In genomic region chr1:248810000-248810726, GRCh38 we compare ENCODE assay signal across 20 cellular contexts. TPM values are rescaled to one million over a fixed set of nuclear protein-coding genes. Genes with fewer than 3 reads are reported as not detected.
A peak's percentile ranks its signal among the peaks of the same experiment; 100 is the strongest.
DNase-seq lines count a peak whose midpoint lies in the region; ATAC-seq and TF ChIP-seq lines count a peak whose summit lies in the region.
"Had no signal": no experiment of that assay in that cellular context is flagged by ENCODE, and none has a peak within 500 bp of the region (broad histone marks: within the 10 kb centered on the region; RNA-seq: fewer than 3 reads in every experiment).

No MANE protein-coding gene starts in this region.

- no peak overlapping the region for H3K4me2 ChIP-seq in H9 (ENCODE audit: insufficient read depth, insufficient read length, low read length)

- H2AFZ ChIP-seq in H9 (ENCODE audit: low read length), result no peak overlapping the region

- H2BK20ac ChIP-seq in H9 (ENCODE audit: low read depth, low read length, poor library complexity, severe bottlenecking), result no peak overlapping the region

- H3K4me3 Mint-ChIP-seq in H9, result no peak overlapping the region; a peak in 1 of 5 replicates
- no peak overlapping the region for H3K4me3 Mint-ChIP-seq in central memory CD8-positive, alpha-beta T cell
- H3K4me3 Mint-ChIP-seq: neural crest cell had no signal

- peaks cover 3 to 7% of the 10 kb centered on the region in 2 experiments for H3K9me3 Mint-ChIP-seq in H9
- no peaks in the 10 kb centered on the region for H3K9me3 Mint-ChIP-seq in central memory CD8-positive, alpha-beta T cell
- H3K9me3 Mint-ChIP-seq: activated T-helper 2 cell treated with anti-CD3 and anti-CD28 coated beads, Interferon-gamma antibody, Interleukin-2, Interleukin-4, amounts not matched to agents 10 μg/mL and 5 μg/mL and 100 μg/mL, durations not matched to agents 14 hours and 24 hours and 36 hours; neural crest cell had no signal

- H3K27me3 Mint-ChIP-seq in H9 (ENCODE audit: low read depth), result peaks cover under 1% of the 10 kb centered on the region; the same call in 1 of the 2 replicates
- H3K27me3 Mint-ChIP-seq in central memory CD8-positive, alpha-beta T cell, result no peaks in the 10 kb centered on the region
- H3K27me3 Mint-ChIP-seq: progenitor cell of endocrine pancreas had no signal

- no peaks in the 10 kb centered on the region for H4K20me1 ChIP-seq in H9 (ENCODE audit: control insufficient read depth, insufficient read depth, insufficient read length)

- no peak overlapping the region for H2BK15ac ChIP-seq in H9 (ENCODE audit: low read depth, low read length)

- no peaks in the 10 kb centered on the region for H3K79me1 ChIP-seq in H9 (ENCODE audit: insufficient read depth, low read depth, low read length, poor library complexity, severe bottlenecking)

- no peaks in the 10 kb centered on the region for H3K79me2 ChIP-seq in H9 (ENCODE audit: insufficient read depth, low read length)

- H3K4ac ChIP-seq in H9 (ENCODE audit: low read depth, low read length), result no peak overlapping the region

- H4K91ac ChIP-seq in H9 (ENCODE audit: insufficient read length, low read depth, low read length), result no peak overlapping the region

- WGBS in right cardiac atrium, result 82% methylated on average over 10 of the region's 10 CpGs
- no CpG with 5 or more reads among the region's 10 CpGs for WGBS in H9 (ENCODE audit: extremely low coverage, insufficient read length, low lambda C conversion rate)
- 71 to 80% (median 78%) methylated on average over 10 of the region's 10 CpGs for WGBS in spleen, 5 donors

- H3K56ac ChIP-seq in H9 (ENCODE audit: insufficient read length, low read depth, low read length), result no peak overlapping the region

- ATAC-seq in Right ventricle myocardium inferior, result peak; percentile 13
- ATAC-seq in right cardiac atrium, result no peak
- no peak for ATAC-seq in central memory CD8-positive, alpha-beta T cell (replicated peaks; ENCODE audit: extremely low read depth, poor library complexity, severe bottlenecking)
- ATAC-seq in GM18870 (IDR thresholded peaks at IDR 0.05; ENCODE audit: unreplicated experiment), result no peak
- ATAC-seq in foreskin keratinocyte, result no peak
- ATAC-seq: HCT116, left lobe of liver had no signal

- H2BK120ac ChIP-seq in H9 (ENCODE audit: low read depth, low read length, poor library complexity, severe bottlenecking), result no peak overlapping the region

- no peak for TF ChIP-seq POLR2A in spleen (IDR thresholded peaks at IDR 0.05)

- intact Hi-C loops in Right ventricle myocardium inferior (cut with DNase I) (loop anchor here (2.0 to 5.0 kb wide), 2 partner anchors 108 to 185 kb away; partner anchors contain the start of gene OR14I1), right cardiac atrium (cut with DNase I) (loop anchor here in 2 of 4 donors (5.0 kb wide), 1 partner anchor 188 kb away; no protein-coding TSS in a partner anchor), spleen (cut with DNase I; ENCODE audit: low total_unique reads) (no loop called here)

- no peak overlapping the region for H3K4me3 ChIP-seq in right cardiac atrium (ENCODE audit: low read length)
- no peak overlapping the region for H3K4me3 ChIP-seq in spleen
- H3K4me3 ChIP-seq: cardiac muscle cell, heart left ventricle, thyroid gland had no signal

- no peak overlapping the region for H3K18ac ChIP-seq in H9 (ENCODE audit: insufficient read length, low read depth, low read length)

- H3K27ac Mint-ChIP-seq in H9, result 0 out of 7 replicates have a peak overlapping the region, but pooled peaks of 2 of the 3 experiments have one; percentile 10 to 35
- H3K27ac Mint-ChIP-seq in central memory CD8-positive, alpha-beta T cell (ENCODE audit: low read depth), result peak overlapping the region; percentile 3
- H3K27ac Mint-ChIP-seq: activated T-helper 2 cell treated with anti-CD3 and anti-CD28 coated beads, Interferon-gamma antibody, Interleukin-2, Interleukin-4, amounts not matched to agents 10 μg/mL and 5 μg/mL and 100 μg/mL, durations not matched to agents 14 hours and 24 hours and 36 hours had no signal

- no peak overlapping the region for H3K9ac ChIP-seq in H9 (ENCODE audit: extremely low read depth, insufficient read length, low read length)

- H2BK5ac ChIP-seq in H9 (ENCODE audit: insufficient read length, low read length), result no peak overlapping the region

- H3K4me1 ChIP-seq in right cardiac atrium (ENCODE audit: control insufficient read depth, insufficient read depth, low read length), result peaks cover 6% of the 10 kb centered on the region
- no peaks in the 10 kb centered on the region for H3K4me1 ChIP-seq in H9 (ENCODE audit: insufficient read depth, low read length)
- H3K4me1 ChIP-seq in spleen, result peaks cover 22 to 69% (median 40%) of the 10 kb centered on the region in 6 donors
- H3K4me1 ChIP-seq in foreskin keratinocyte, result no peaks in the 10 kb centered on the region

- H3K27me3 ChIP-seq in right cardiac atrium (ENCODE audit: control insufficient read depth, insufficient read depth) (no peaks in the 10 kb centered on the region), H9 (ENCODE audit: insufficient read depth, low read length) (no peaks in the 10 kb centered on the region), spleen (replicated peaks in 1 of 7) (no peaks in the 10 kb centered on the region), foreskin keratinocyte (no peaks in the 10 kb centered on the region)
- H3K27me3 ChIP-seq: cardiac muscle cell, heart left ventricle, thyroid gland had no signal

- no peak for TF ChIP-seq CTCF in H9 (conservative IDR thresholded peaks at IDR 0.05)
- TF ChIP-seq CTCF in spleen (IDR thresholded peaks at IDR 0.05 in 8 of 11, conservative IDR thresholded peaks at IDR 0.05 in 3 of 11), result no peak
- no peak for TF ChIP-seq CTCF in foreskin keratinocyte (conservative IDR thresholded peaks at IDR 0.05)

- peaks cover 23 to 38% (median 37%) of the 10 kb centered on the region in 3 experiments for H3K36me3 Mint-ChIP-seq in H9 (ENCODE audit: insufficient read depth in 1 of 3, low read depth in 3 of 3)
- peaks cover 4% of the 10 kb centered on the region for H3K36me3 Mint-ChIP-seq in central memory CD8-positive, alpha-beta T cell (ENCODE audit: insufficient read depth)

- H3K27ac ChIP-seq in right cardiac atrium (ENCODE audit: low read length) (no peak overlapping the region), H9 (ENCODE audit: insufficient read length, low read depth, low read length) (no peak overlapping the region), spleen (peak overlapping the region in 4 of 8 donors; percentile 25 to 59 (median 42)), caudate nucleus (ENCODE audit: low read depth, low read length) (no peak overlapping the region), foreskin keratinocyte (no peak overlapping the region)
- H3K27ac ChIP-seq: cardiac muscle cell, thyroid gland had no signal

- H3K36me3 ChIP-seq in spleen, result peaks cover 3 to 60% (median 42%) of the 10 kb centered on the region in 6 donors

- no peak overlapping the region for H3K23ac ChIP-seq in H9 (ENCODE audit: insufficient read length, low read depth, low read length)

- no peaks in the 10 kb centered on the region for H3K23me2 ChIP-seq in H9 (ENCODE audit: insufficient read length, low read depth, low read length, poor library complexity, severe bottlenecking)

- no peaks in the 10 kb centered on the region for H3K9me3 ChIP-seq in right cardiac atrium (ENCODE audit: control insufficient read depth, low read length)
- peaks cover 6% of the 10 kb centered on the region for H3K9me3 ChIP-seq in H9 (ENCODE audit: control insufficient read depth, low read depth, low read length)
- no peaks in the 10 kb centered on the region for H3K9me3 ChIP-seq in spleen
- H3K9me3 ChIP-seq: heart left ventricle, thyroid gland had no signal

- H2BK12ac ChIP-seq in H9 (ENCODE audit: insufficient read length, low read depth, low read length), result no peak overlapping the region

- 0 out of 4 replicates have a peak, but pooled peaks cover 0 to 4% of the 10 kb centered on the region in 2 experiments for H3K4me1 Mint-ChIP-seq in H9
- H3K4me1 Mint-ChIP-seq in central memory CD8-positive, alpha-beta T cell, result peaks cover 6% of the 10 kb centered on the region
- H3K4me1 Mint-ChIP-seq: neural crest cell had no signal

- no peak overlapping the region for H3T11ph ChIP-seq in H9 (ENCODE audit: low read length)

- H4K5ac ChIP-seq in H9 (ENCODE audit: insufficient read length, low read depth, low read length), result no peak overlapping the region

- no peak overlapping the region for H2AK5ac ChIP-seq in H9 (ENCODE audit: insufficient read length, low read length)

- H4K8ac ChIP-seq in H9 (replicated peaks; ENCODE audit: insufficient read length, low read depth, low read length), result no peak overlapping the region

- DNase-seq in Right ventricle myocardium inferior (ENCODE audit: missing footprints) (no peak), right cardiac atrium (no peak), H9 (no peak), spleen (peak; percentile 64), caudate nucleus (lab: John Stamatoyannopoulos, UW) (no peak), foreskin keratinocyte (no peak)
- DNase-seq in central memory CD8-positive, alpha-beta T cell (ENCODE audit: low spot score in 2 of 2), result no peak
- DNase-seq: amygdala, DMS79 treated with DMSO at 0.1 percent for 48 hours, KG1 had no signal

- no peak overlapping the region for H3K14ac ChIP-seq in H9 (ENCODE audit: insufficient read depth, low read length)

RNA-seq across cellular contexts. Expression of gene SH3BP5L, which starts 15.6 kb away (rescaled TPM):
- total RNA-seq in Right ventricle myocardium inferior (22.2 TPM), right cardiac atrium (10 to 100 TPM; 15.3 to 20.8 (median 18.0) TPM), H9 (2021) (27.6 and 28.8 TPM in 2 replicates), spleen (10 to 100 TPM; 29.1 to 43.3 (median 30.7) TPM), foreskin keratinocyte (16.8 and 18.5 TPM in 2 replicates)
- polyA plus RNA-seq in right cardiac atrium (18.0 TPM), spleen (10 to 100 TPM; 10.1 to 23.1 (median 11.3) TPM), foreskin keratinocyte (13.5 and 15.4 TPM in 2 replicates)

RNA-seq across cellular contexts. Expression of gene ZNF672, which starts 27.9 kb away (rescaled TPM):
- 40.3 TPM for total RNA-seq in Right ventricle myocardium inferior
- 10 to 100 TPM; 34.6 to 52.7 (median 40.5) TPM for total RNA-seq in right cardiac atrium
- polyA plus RNA-seq in right cardiac atrium, result 29.3 TPM
- 28.5 and 29.4 TPM in 2 replicates for total RNA-seq in H9 (2021)
- total RNA-seq in spleen, result 10 to 100 TPM; 32.6 to 43.1 (median 41.3) TPM
- polyA plus RNA-seq in spleen, result 10 to 100 TPM; 13.2 to 19.8 (median 16.6) TPM
- 14.9 and 16.1 TPM in 2 replicates for total RNA-seq in foreskin keratinocyte
- polyA plus RNA-seq in foreskin keratinocyte, result 13.3 and 15.9 TPM in 2 replicates

RNA-seq across cellular contexts. Expression of gene ZNF692, which starts 48.7 kb away (rescaled TPM):
- 20.8 TPM for total RNA-seq in Right ventricle myocardium inferior
- 10 to 100 TPM; 12.8 to 27.2 (median 19.6) TPM for total RNA-seq in right cardiac atrium
- 24.4 TPM for polyA plus RNA-seq in right cardiac atrium
- 40.0 and 40.1 TPM in 2 replicates for total RNA-seq in H9 (2021)
- total RNA-seq in spleen, result 10 to 100 TPM; 33.5 to 81.1 (median 45.9) TPM
- 100 to 1,000 TPM in 2 of 3 donors, 10 to 100 TPM in 1; 57.1 to 138 (median 125) TPM for polyA plus RNA-seq in spleen
- total RNA-seq in foreskin keratinocyte, result 26.2 and 27.3 TPM in 2 replicates
- 33.1 and 33.8 TPM in 2 replicates for polyA plus RNA-seq in foreskin keratinocyte

RNA-seq across cellular contexts. Expression of gene LYPD8, which starts 54.6 kb away (rescaled TPM):
- total RNA-seq in Right ventricle myocardium inferior (not detected), right cardiac atrium (not detected), H9 (2021) (not detected in 2 replicates), spleen (under 1 TPM in 2 of 7 donors, not detected in 5; 0.37 to 0.54 TPM), foreskin keratinocyte (not detected in 2 replicates)
- polyA plus RNA-seq in right cardiac atrium (not detected), spleen (under 1 TPM; 0.09 to 0.17 (median 0.16) TPM), foreskin keratinocyte (not detected in 2 replicates)
- total RNA-seq: activated T-helper 2 cell treated with anti-CD3 and anti-CD28 coated beads, Interferon-gamma antibody, Interleukin-2, Interleukin-4, amounts not matched to agents 10 μg/mL and 5 μg/mL and 100 μg/mL, durations not matched to agents 14 hours and 24 hours and 36 hours; cardiac muscle cell; dermis microvascular lymphatic vessel endothelial cell; heart left ventricle; left lobe of liver; neural crest cell; progenitor cell of endocrine pancreas; thyroid gland had no signal
- polyA plus RNA-seq: cardiac muscle cell, heart left ventricle had no signal
